ENCODE assay signal across 31 cellular contexts in the genomic region with DNA sequence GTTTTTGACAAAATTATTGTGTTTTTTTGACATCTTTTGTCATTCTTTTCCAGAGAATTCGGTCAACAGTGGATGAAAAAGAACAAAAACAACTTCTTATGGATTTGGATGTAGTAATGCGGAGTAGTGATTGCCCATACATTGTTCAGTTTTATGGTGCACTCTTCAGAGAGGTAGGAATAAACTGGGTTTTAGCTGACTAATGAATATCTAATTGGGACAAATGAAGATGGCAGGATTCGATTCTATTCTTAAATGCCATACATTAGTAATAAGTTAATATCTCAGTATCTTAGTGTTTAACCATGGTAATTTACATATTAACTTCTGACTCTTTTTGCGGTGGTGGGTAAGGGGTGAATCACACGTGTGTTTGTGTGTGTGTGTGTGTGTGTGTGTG.
"Had no signal": no experiment of that assay in that cellular context is flagged by ENCODE, and none has a peak within 500 bp of the region (broad histone marks: within the 10 kb centered on the region; RNA-seq: fewer than 3 reads in every experiment).

No MANE protein-coding gene starts in this region.

- H3K36me3 ChIP-seq: ovary, uterus had no signal

- H3K9me3 ChIP-seq: ovary, psoas muscle, spleen, suprapubic skin, testis, tibial artery, transverse colon, upper lobe of right lung, uterus had no signal

- H3K27ac Mint-ChIP-seq: natural killer cell; nephron; neural progenitor cell; progenitor cell of endocrine pancreas; stimulated activated memory B cell treated with anti-CD40 and anti-IgM and Interleukin-4, amounts not matched to agents 10 μg/mL and 1 μg/mL and 100 μg/mL, for 72 hours; type B pancreatic cell had no signal

- H3K9me3 Mint-ChIP-seq: natural killer cell; stimulated activated memory B cell treated with anti-CD40 and anti-IgM and Interleukin-4, amounts not matched to agents 10 μg/mL and 1 μg/mL and 100 μg/mL, for 72 hours; type B pancreatic cell had no signal

- H3K9ac ChIP-seq: neural progenitor cell, parathyroid adenoma had no signal

- H3K4me1 Mint-ChIP-seq: nephron, neural progenitor cell had no signal

- DNase-seq: natural killer cell; occipital lobe; ovary; posterior cingulate gyrus; psoas muscle; right cardiac atrium; spleen; stimulated activated CD4-positive, alpha-beta T cell treated with anti-CD3 and anti-CD28 coated beads, Interleukin-12 subunit alpha, Interleukin-12 subunit beta, amount 100 ng/mL, for 4 hours; stimulated activated CD4-positive, alpha-beta T cell treated with anti-CD3 and anti-CD28 coated beads, Interleukin-1b, Interleukin-23, amount 100 ng/mL, for 48 hours; stimulated activated CD4-positive, alpha-beta T cell treated with anti-CD3 and anti-CD28 coated beads, Interleukin-4, amount 100 ng/mL, for 1 hour; stimulated activated CD4-positive, alpha-beta T cell treated with anti-CD3 and anti-CD28 coated beads, Interleukin-4, amount 100 ng/mL, for 4 hours; stimulated activated CD8-positive, alpha-beta memory T cell treated with anti-CD3 and anti-CD28 coated beads, Interleukin-4, amount 100 ng/mL, for 48 hours; stimulated activated naive CD4-positive, alpha-beta T cell; stimulated activated naive CD8-positive, alpha-beta T cell treated with anti-CD3 and anti-CD28 coated beads, Interleukin-15, amount 100 ng/mL, for 72 hours; stimulated activated naive CD8-positive, alpha-beta T cell treated with anti-CD3 and anti-CD28 coated beads, Interleukin-15, Interleukin-2, amounts not matched to agents 100 U/mL and 50 U/mL, for 24 hours; substantia nigra; testis; tibial artery; transverse colon; upper lobe of right lung; uterus had no signal

- H3K27me3 ChIP-seq: neural progenitor cell, ovary, spleen, suprapubic skin, testis, tibial artery, transverse colon, upper lobe of right lung, uterus had no signal

- H3K27ac ChIP-seq: neural progenitor cell, ovary, parathyroid adenoma, psoas muscle, skin epidermis, spleen, suprapubic skin, testis, tibial artery, transverse colon, upper lobe of right lung, uterus had no signal

- H2AFZ ChIP-seq: neural progenitor cell, parathyroid adenoma had no signal

- H3K4me2 ChIP-seq: neural progenitor cell, smooth muscle cell had no signal

- H3K27me3 Mint-ChIP-seq: progenitor cell of endocrine pancreas; stimulated activated memory B cell treated with anti-CD40 and anti-IgM and Interleukin-4, amounts not matched to agents 10 μg/mL and 1 μg/mL and 100 μg/mL, for 72 hours; stimulated activated naive CD8-positive, alpha-beta T cell treated with anti-CD3 and anti-CD28 coated beads, Interleukin-15, amount 100 ng/mL, for 72 hours; type B pancreatic cell had no signal

- ATAC-seq: natural killer cell; psoas muscle; right cardiac atrium; sciatic nerve; stimulated activated memory B cell treated with anti-CD40 and anti-IgM and Interleukin-4, amounts not matched to agents 10 μg/mL and 1 μg/mL and 100 μg/mL, for 72 hours; stimulated activated naive CD8-positive, alpha-beta T cell treated with anti-CD3 and anti-CD28 coated beads, Interleukin-15, amount 100 ng/mL, for 72 hours; stimulated activated naive CD8-positive, alpha-beta T cell treated with anti-CD3 and anti-CD28 coated beads, Interleukin-15, Interleukin-2, amounts not matched to agents 100 U/mL and 50 U/mL, for 24 hours; upper lobe of right lung had no signal

- H3K4me1 ChIP-seq: neural progenitor cell, parathyroid adenoma, psoas muscle, suprapubic skin, testis, transverse colon, upper lobe of right lung, uterus had no signal

- H3K4me3 ChIP-seq: neural progenitor cell, ovary, psoas muscle, skin epidermis, smooth muscle cell, spleen, suprapubic skin, testis, tibial artery, transverse colon, upper lobe of right lung, uterus had no signal

- H3K4me3 Mint-ChIP-seq: natural killer cell; nephron; neural progenitor cell; stimulated activated memory B cell treated with anti-CD40 and anti-IgM and Interleukin-4, amounts not matched to agents 10 μg/mL and 1 μg/mL and 100 μg/mL, for 72 hours; stimulated activated naive CD8-positive, alpha-beta T cell treated with anti-CD3 and anti-CD28 coated beads, Interleukin-15, amount 100 ng/mL, for 72 hours; type B pancreatic cell had no signal
